In genomic region chr7:142488842-142489241, GRCh38 we compare ENCODE assay signal across 14 cellular contexts.
"Had no signal": no experiment of that assay in that cellular context is flagged by ENCODE, and none has a peak within 500 bp of the region (broad histone marks: within the 10 kb centered on the region; RNA-seq: fewer than 3 reads in every experiment).

No MANE protein-coding gene starts in this region.

- H3K27ac ChIP-seq: adrenal gland, foreskin keratinocyte, lower lobe of right lung, ovary, spleen, vagina, VCaP had no signal

- H3K4me3 Mint-ChIP-seq: activated CD4-positive, alpha-beta memory T cell treated with anti-CD3 and anti-CD28 coated beads for 36 hours; activated CD8-positive, alpha-beta memory T cell treated with anti-CD3 and anti-CD28 coated beads, Interleukin-2, amount 10 ng/mL, durations not matched to agents 7 days and 5 days; activated naive CD4-positive, alpha-beta T cell treated with anti-CD3 and anti-CD28 coated beads, Interleukin-2, amount 10 ng/mL, durations not matched to agents 7 days and 5 days had no signal

- H3K36me3 Mint-ChIP-seq: activated CD4-positive, alpha-beta memory T cell treated with anti-CD3 and anti-CD28 coated beads for 36 hours; activated CD8-positive, alpha-beta memory T cell treated with anti-CD3 and anti-CD28 coated beads, Interleukin-2, amount 10 ng/mL, durations not matched to agents 7 days and 5 days; activated naive CD4-positive, alpha-beta T cell treated with anti-CD3 and anti-CD28 coated beads, Interleukin-2, amount 10 ng/mL, durations not matched to agents 7 days and 5 days had no signal

- H3K27me3 Mint-ChIP-seq: activated CD4-positive, alpha-beta memory T cell treated with anti-CD3 and anti-CD28 coated beads for 36 hours; activated CD8-positive, alpha-beta memory T cell treated with anti-CD3 and anti-CD28 coated beads, Interleukin-2, amount 10 ng/mL, durations not matched to agents 7 days and 5 days had no signal

- DNase-seq: activated CD4-positive, alpha-beta memory T cell treated with anti-CD3 and anti-CD28 coated beads for 36 hours; activated CD8-positive, alpha-beta memory T cell treated with anti-CD3 and anti-CD28 coated beads, Interleukin-2, amount 10 ng/mL, durations not matched to agents 7 days and 5 days; activated naive CD4-positive, alpha-beta T cell treated with anti-CD3 and anti-CD28 coated beads, Interleukin-2, amount 10 ng/mL, durations not matched to agents 7 days and 5 days; activated T-cell treated with anti-CD3 and anti-CD28 coated beads, Interleukin-2, amount 50 U/mL, for 1 hour; adrenal gland; lower lobe of right lung; midbrain; ovary; spleen; T-helper 1 cell had no signal

- H3K4me1 ChIP-seq: adrenal gland, foreskin keratinocyte, lower lobe of right lung, vagina had no signal

- H3K9me3 Mint-ChIP-seq: activated CD4-positive, alpha-beta memory T cell treated with anti-CD3 and anti-CD28 coated beads for 36 hours; activated naive CD4-positive, alpha-beta T cell treated with anti-CD3 and anti-CD28 coated beads, Interleukin-2, amount 10 ng/mL, durations not matched to agents 7 days and 5 days had no signal

- H3K9me3 ChIP-seq: adrenal gland, lower lobe of right lung, ovary, spleen, vagina had no signal

- ATAC-seq: activated CD8-positive, alpha-beta memory T cell treated with anti-CD3 and anti-CD28 coated beads, Interleukin-2, amount 10 ng/mL, durations not matched to agents 7 days and 5 days; foreskin keratinocyte; sciatic nerve had no signal

- H3K36me3 ChIP-seq: adrenal gland, lower lobe of right lung, ovary, spleen, vagina had no signal

- H3K4me3 ChIP-seq: adrenal gland, lower lobe of right lung, ovary, spleen, vagina had no signal

- H3K27me3 ChIP-seq: adrenal gland, foreskin keratinocyte, ovary, spleen, vagina had no signal

- H3K27ac Mint-ChIP-seq: activated CD4-positive, alpha-beta memory T cell treated with anti-CD3 and anti-CD28 coated beads for 36 hours; activated CD8-positive, alpha-beta memory T cell treated with anti-CD3 and anti-CD28 coated beads, Interleukin-2, amount 10 ng/mL, durations not matched to agents 7 days and 5 days; activated naive CD4-positive, alpha-beta T cell treated with anti-CD3 and anti-CD28 coated beads, Interleukin-2, amount 10 ng/mL, durations not matched to agents 7 days and 5 days had no signal
